8 cellular contexts compared by ENCODE assay signal in the genomic region with DNA sequence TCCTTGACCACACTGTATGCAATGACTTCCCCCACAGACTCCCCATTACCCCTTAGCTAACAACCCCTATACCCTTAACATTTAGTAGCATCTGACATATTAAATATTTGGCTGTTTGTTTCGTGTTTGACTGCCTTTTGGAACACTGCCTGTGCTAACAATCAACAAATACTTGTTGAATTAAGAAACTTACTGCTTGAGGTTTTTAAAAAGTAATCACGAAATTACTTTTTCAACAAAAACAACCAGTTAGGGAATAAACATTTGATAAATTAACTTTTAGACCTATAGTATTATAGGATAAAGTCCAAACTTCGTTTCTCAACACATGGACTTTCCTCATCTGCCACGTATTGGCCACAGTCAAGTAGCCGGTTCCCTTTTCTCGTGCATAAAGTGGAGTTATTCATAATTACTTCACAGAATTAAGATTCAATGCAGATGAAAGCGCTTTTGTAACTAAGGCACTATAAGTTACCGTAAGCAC. TPM values are rescaled to one million over a fixed set of nuclear protein-coding genes. Genes with fewer than 3 reads are reported as not detected.
A peak's percentile ranks its signal among the peaks of the same experiment; 100 is the strongest.
DNase-seq lines count a peak whose midpoint lies in the region; ATAC-seq and TF ChIP-seq lines count a peak whose summit lies in the region.

No MANE protein-coding gene starts in this region.

- H2AFZ ChIP-seq in neuron (ENCODE audit: low read depth, low read length) = peak overlapping the region; percentile 88

- CTCF ChIA-PET in RWPE1 (lab: Yijun Ruan, JAX) = interaction anchor here (0.6 kb wide), 1 partner anchor 46 kb away, joined by 4 read pairs; no protein-coding TSS in a partner anchor

- DNase-seq in heart right ventricle (no peak), cardiac septum (ENCODE audit: low spot score) (no peak), SHP77 treated with DMSO at 0.1 percent for 48 hours (lab: John Stamatoyannopoulos, UW) (no peak), RWPE1 (ENCODE audit: low spot score) (no peak), islet precursor cell (no peak)
- no peak for DNase-seq in central memory CD8-positive, alpha-beta T cell (ENCODE audit: low spot score in 2 of 2)

- ATAC-seq in heart right ventricle (peak in 4 of 8 donors; percentile 1 to 22 (median 6)), HG03442 (IDR thresholded peaks at IDR 0.05; ENCODE audit: unreplicated experiment) (peak; percentile 6)
- no peak for ATAC-seq in central memory CD8-positive, alpha-beta T cell (replicated peaks; ENCODE audit: extremely low read depth, poor library complexity, severe bottlenecking)

- no peaks in the 10 kb centered on the region for H3K27me3 ChIP-seq in heart right ventricle
- no peaks in the 10 kb centered on the region for H3K27me3 ChIP-seq in neuron (ENCODE audit: insufficient read depth, low read length)

- H3K27ac Mint-ChIP-seq in central memory CD8-positive, alpha-beta T cell (ENCODE audit: low read depth) = peak overlapping the region; percentile 73

- H3K4me3 ChIP-seq in heart right ventricle (peak overlapping the region in 9 of 10 donors; percentile 66 to 98 (median 84)), neuron (ENCODE audit: low read length) (peak overlapping the region; percentile 40)

- H3K4me1 ChIP-seq in heart right ventricle = peaks cover 0 to 35% (median 14%) of the 10 kb centered on the region in 9 donors
- peaks cover 25% of the 10 kb centered on the region for H3K4me1 ChIP-seq in neuron (ENCODE audit: insufficient read depth, low read length)

- H3K9me3 ChIP-seq in heart right ventricle (peaks cover 0 to 6% (median 0%) of the 10 kb centered on the region in 11 donors), neuron (ENCODE audit: low read length) (no peaks in the 10 kb centered on the region)

- H3K36me3 ChIP-seq in heart right ventricle (peaks cover 0 to 15% (median 10%) of the 10 kb centered on the region in 9 donors), neuron (ENCODE audit: insufficient read depth, low read length) (peaks cover 15% of the 10 kb centered on the region)

- H3K4me3 Mint-ChIP-seq in central memory CD8-positive, alpha-beta T cell = peak overlapping the region; percentile 81

- intact Hi-C loops in heart right ventricle (cut with DNase I) = loop anchor here in 7 of 10 donors (2.0 to 10.0 kb wide), 11 partner anchors 81 to 331 kb away; a partner anchor contains a TSS
- intact Hi-C loops in cardiac septum (cut with DNase I) = loop anchor here (5.0 to 10.0 kb wide), 2 partner anchors 79 to 331 kb away; no protein-coding TSS in a partner anchor

- no peaks in the 10 kb centered on the region for H3K27me3 Mint-ChIP-seq in central memory CD8-positive, alpha-beta T cell

- 14 to 15% methylated on average over 8 of the region's 8 CpGs for WGBS in heart right ventricle, 2 donors

- H3K4me1 Mint-ChIP-seq in central memory CD8-positive, alpha-beta T cell = peaks cover 13% of the 10 kb centered on the region

- H3K27ac ChIP-seq in heart right ventricle = peak overlapping the region in 7 of 10 donors; percentile 43 to 94 (median 87)
- H3K27ac ChIP-seq in RWPE1 = no peak overlapping the region

- POLR2A ChIA-PET in RWPE1 (lab: Yijun Ruan, JAX; ENCODE audit: low non-redundant PET) = no interaction called here

- H3K36me3 Mint-ChIP-seq in central memory CD8-positive, alpha-beta T cell (ENCODE audit: insufficient read depth) = peaks cover 4% of the 10 kb centered on the region

- no peaks in the 10 kb centered on the region for H3K9me3 Mint-ChIP-seq in central memory CD8-positive, alpha-beta T cell

- TF ChIP-seq CTCF in heart right ventricle (IDR thresholded peaks at IDR 0.05) (no peak), RWPE1 (conservative IDR thresholded peaks at IDR 0.05; ENCODE audit: low read depth) (no peak)

RNA-seq across cellular contexts. Expression of a gene that starts 0.6 kb away (rescaled TPM):
- total RNA-seq in heart right ventricle (10 to 100 TPM; 14.3 to 20.3 (median 17.4) TPM), cardiac septum (18.3 TPM)
- 10 to 100 TPM in 1 of 2 donors, 1 to 10 TPM in 1; 6.3 to 16.8 TPM for polyA plus RNA-seq in heart right ventricle

RNA-seq across cellular contexts. Expression of a gene that starts 25.3 kb away (rescaled TPM):
- total RNA-seq in heart right ventricle (not detected), cardiac septum (not detected)
- polyA plus RNA-seq in heart right ventricle = not detected

RNA-seq across cellular contexts. Expression of a gene that starts 45.3 kb away (rescaled TPM):
- 1 to 10 TPM in 1 of 10 donors, under 1 TPM in 2, not detected in 7; 0.20 to 4.3 (median 0.30) TPM for total RNA-seq in heart right ventricle
- polyA plus RNA-seq in heart right ventricle = under 1 TPM; 0.22 to 0.66 TPM
- not detected for total RNA-seq in cardiac septum
